Comparison of ENCODE assay signal across 9 cellular contexts in genomic region chr5:154972476-154973080, GRCh38. TPM values are rescaled to one million over a fixed set of nuclear protein-coding genes. Genes with fewer than 3 reads are reported as not detected.
A peak's percentile ranks its signal among the peaks of the same experiment; 100 is the strongest.
DNase-seq lines count a peak whose midpoint lies in the region; ATAC-seq, FAIRE-seq and TF ChIP-seq lines count a peak whose summit lies in the region.
"Had no signal": no experiment of that assay in that cellular context is flagged by ENCODE, and none has a peak within 500 bp of the region (broad histone marks: within the 10 kb centered on the region; RNA-seq: fewer than 3 reads in every experiment).

No MANE protein-coding gene starts in this region.

- TF ChIP-seq POLR2A in A549 (IDR thresholded peaks at IDR 0.05; ENCODE audit: low read length): no peak

- peak; percentile 32 for FAIRE-seq in A549 (lab: Jason Lieb, UNC)
- FAIRE-seq: colon had no signal

- peaks cover 3% of the 10 kb centered on the region for H3K4me1 Mint-ChIP-seq in chondrocyte (ENCODE audit: low read depth)
- no peaks in the 10 kb centered on the region for H3K4me1 Mint-ChIP-seq in activated T-helper 17 cell treated with anti-CD3 and anti-CD28 coated beads, Interleukin-2, amount 50 U/mL, for 72 hours

- peaks cover 3% of the 10 kb centered on the region for H3K36me3 Mint-ChIP-seq in chondrocyte (ENCODE audit: low read depth)
- peaks cover 27% of the 10 kb centered on the region for H3K36me3 Mint-ChIP-seq in activated T-helper 17 cell treated with anti-CD3 and anti-CD28 coated beads, Interleukin-2, amount 50 U/mL, for 72 hours (ENCODE audit: low read depth)

- H3K9me3 Mint-ChIP-seq in chondrocyte (ENCODE audit: low read depth): no peaks in the 10 kb centered on the region
- H3K9me3 Mint-ChIP-seq in activated T-helper 17 cell treated with anti-CD3 and anti-CD28 coated beads, Interleukin-2, amount 50 U/mL, for 72 hours: no peaks in the 10 kb centered on the region

- POLR2A ChIA-PET in A549 (lab: Yijun Ruan, JAX): no interaction called here

- CTCF ChIA-PET in A549 (lab: Yijun Ruan, JAX): interaction anchor here (0.6 to 4.0 kb wide), 27 partner anchors 11 to 1852 kb away, joined by 3 to 27 read pairs (median 3); no protein-coding TSS in a partner anchor

- intact Hi-C loops in lower lobe of right lung (cut with DNase I): no loop called here

- TF ChIP-seq CTCF in A549 (IDR thresholded peaks at IDR 0.05): peak; percentile 72
- TF ChIP-seq CTCF in GM12875 (IDR thresholded peaks at IDR 0.05; ENCODE audit: borderline replicate concordance, insufficient read depth, low read depth, low read length): peak; percentile 53
- peak; percentile 83 for TF ChIP-seq CTCF in chondrocyte (IDR thresholded peaks at IDR 0.05)
- peak; percentile 53 for TF ChIP-seq CTCF in lower lobe of right lung (IDR thresholded peaks at IDR 0.05)

- H3K27me3 ChIP-seq in lower lobe of right lung (ENCODE audit: low read depth): no peaks in the 10 kb centered on the region
- H3K27me3 ChIP-seq in effector memory CD4-positive, alpha-beta T cell (replicated peaks; ENCODE audit: control insufficient read depth, insufficient read depth, low read length, poor library complexity, severe bottlenecking): no peaks in the 10 kb centered on the region

- H3K27ac ChIP-seq in A549 (no peak overlapping the region), lower lobe of right lung (no peak overlapping the region)
- no peak overlapping the region for H3K27ac ChIP-seq in effector memory CD4-positive, alpha-beta T cell (ENCODE audit: insufficient read depth, low read length, poor library complexity, severe bottlenecking)

- H3K4me3 ChIP-seq in A549 (no peak overlapping the region), GM12875 (ENCODE audit: low read depth, low read length) (no peak overlapping the region), lower lobe of right lung (no peak overlapping the region)
- no peak overlapping the region for H3K4me3 ChIP-seq in effector memory CD4-positive, alpha-beta T cell (ENCODE audit: insufficient read depth, low read depth, low read length, poor library complexity, severe bottlenecking)

- H3K4me1 ChIP-seq in A549 (peaks cover 5% of the 10 kb centered on the region; the same call in 2 of the 3 replicates), lower lobe of right lung (no peaks in the 10 kb centered on the region)
- H3K4me1 ChIP-seq in effector memory CD4-positive, alpha-beta T cell (ENCODE audit: control insufficient read depth, insufficient read depth, low read length, poor library complexity, severe bottlenecking): no peaks in the 10 kb centered on the region

- peak; percentile 85 to 88 for ATAC-seq in A549
- ATAC-seq in lower lobe of right lung: no peak
- no peak for ATAC-seq in HG02763 (IDR thresholded peaks at IDR 0.05; ENCODE audit: unreplicated experiment)
- ATAC-seq in activated T-helper 17 cell treated with anti-CD3 and anti-CD28 coated beads, Interleukin-2, amount 50 U/mL, for 72 hours (replicated peaks): no peak

- DNase-seq in A549 (ENCODE audit: low read depth in 1 of 2, low spot score in 1 of 2): peak; percentile 44 to 55
- peak; percentile 86 for DNase-seq in NCI-H69 (lab: John Stamatoyannopoulos, UW)
- DNase-seq in chondrocyte (ENCODE audit: low spot score): no peak
- no peak for DNase-seq in lower lobe of right lung
- DNase-seq in effector memory CD4-positive, alpha-beta T cell: no peak

- TF ChIP-seq EP300 in A549 (IDR thresholded peaks at IDR 0.05): no peak

- peaks cover 11% of the 10 kb centered on the region for H3K36me3 ChIP-seq in lower lobe of right lung
- H3K36me3 ChIP-seq in effector memory CD4-positive, alpha-beta T cell (ENCODE audit: control insufficient read depth, insufficient read depth, low read length): peaks cover 7% of the 10 kb centered on the region

- 67% methylated on average over 2 of the region's 2 CpGs for WGBS in A549 (ENCODE audit: missing lambda C conversion rate)

- H3K27me3 Mint-ChIP-seq in chondrocyte (ENCODE audit: low read depth): no peaks in the 10 kb centered on the region
- H3K27me3 Mint-ChIP-seq in activated T-helper 17 cell treated with anti-CD3 and anti-CD28 coated beads, Interleukin-2, amount 50 U/mL, for 72 hours: no peaks in the 10 kb centered on the region

- TF ChIP-seq RAD21 in A549 (conservative IDR thresholded peaks at IDR 0.05 in 1 of 2, IDR thresholded peaks at IDR 0.05 in 1 of 2): peak; percentile 77 to 84

- H3K27ac Mint-ChIP-seq in chondrocyte (ENCODE audit: unreplicated experiment): no peak overlapping the region
- H3K27ac Mint-ChIP-seq in activated T-helper 17 cell treated with anti-CD3 and anti-CD28 coated beads, Interleukin-2, amount 50 U/mL, for 72 hours: no peak overlapping the region

- no peaks in the 10 kb centered on the region for H3K9me3 ChIP-seq in A549
- H3K9me3 ChIP-seq in lower lobe of right lung: no peaks in the 10 kb centered on the region
- no peaks in the 10 kb centered on the region for H3K9me3 ChIP-seq in effector memory CD4-positive, alpha-beta T cell (ENCODE audit: control insufficient read depth, low read length)

- H3K4me2 ChIP-seq in A549: no peak overlapping the region

- no peak overlapping the region for H3K4me3 Mint-ChIP-seq in chondrocyte (ENCODE audit: unreplicated experiment)
- no peak overlapping the region for H3K4me3 Mint-ChIP-seq in activated T-helper 17 cell treated with anti-CD3 and anti-CD28 coated beads, Interleukin-2, amount 50 U/mL, for 72 hours

TF ChIP-seq in A549, 52 proteins besides CTCF, POLR2A, EP300 and RAD21:
- TF ChIP-seq SMC3 (IDR thresholded peaks at IDR 0.05) (peak; percentile 67), NPAS2 (CRISPR knock-in tag; IDR thresholded peaks at IDR 0.05; ENCODE audit: borderline replicate concordance) (no peak), KDM5A (IDR thresholded peaks at IDR 0.05) (no peak), ELK1 (IDR thresholded peaks at IDR 0.05; ENCODE audit: low read depth, low read length) (no peak)

RNA-seq across cellular contexts. Expression of gene MRPL22, which starts 31.7 kb away (rescaled TPM):
- polyA plus RNA-seq in A549 (2011; rRNA removed) (67.9 and 91.0 TPM in 2 replicates), A549 (2017; fragmentation: RNase III; extraction: RNeasy Plus Mini Kit Qiagen cat#74134 plus additional on column Dnase treatment) (56.3 to 60.2 TPM (median 59.9 TPM) in 3 replicates)
- 79.1 and 79.7 TPM in 2 replicates for polyA plus RNA-seq in A549 (2012; cell fraction: cytosol; rRNA removed)
- 23.4 and 40.1 TPM in 2 replicates for polyA plus RNA-seq in A549 (2012; cell fraction: nucleus; rRNA removed)
- polyA minus RNA-seq in A549 (2011; rRNA and poly(A)+ RNA removed): 28.1 and 35.7 TPM in 2 replicates
- total RNA-seq in chondrocyte (34.6 to 41.5 TPM (median 38.2 TPM) in 3 replicates), lower lobe of right lung (31.2 TPM)
- 10 to 100 TPM; 66.4 to 92.0 TPM for total RNA-seq in activated T-helper 17 cell treated with anti-CD3 and anti-CD28 coated beads, Interleukin-2, amount 50 U/mL, for 72 hours

RNA-seq across cellular contexts. Expression of gene GEMIN5, which starts 34.6 kb away (rescaled TPM):
- polyA plus RNA-seq in A549 (2011; rRNA removed): 22.6 and 25.2 TPM in 2 replicates
- polyA plus RNA-seq in A549 (2012; cell fraction: cytosol; rRNA removed): 8.5 and 10.3 TPM in 2 replicates
- 11.9 and 12.8 TPM in 2 replicates for polyA plus RNA-seq in A549 (2012; cell fraction: nucleus; rRNA removed)
- polyA plus RNA-seq in A549 (2017; fragmentation: RNase III; extraction: RNeasy Plus Mini Kit Qiagen cat#74134 plus additional on column Dnase treatment): 19.6 to 23.1 TPM (median 20.2 TPM) in 3 replicates
- 35.5 and 37.6 TPM in 2 replicates for polyA minus RNA-seq in A549 (2011; rRNA and poly(A)+ RNA removed)
- total RNA-seq in chondrocyte: 12.2 to 19.2 TPM (median 12.5 TPM) in 3 replicates
- total RNA-seq in lower lobe of right lung: 13.4 TPM
- total RNA-seq in activated T-helper 17 cell treated with anti-CD3 and anti-CD28 coated beads, Interleukin-2, amount 50 U/mL, for 72 hours: 10 to 100 TPM; 27.6 to 37.3 TPM

RNA-seq across cellular contexts. Expression of gene KIF4B, which starts 41.0 kb away (rescaled TPM):
- polyA plus RNA-seq in A549 (2011; rRNA removed) (0.07 and 0.13 TPM in 2 replicates), A549 (2017; fragmentation: RNase III; extraction: RNeasy Plus Mini Kit Qiagen cat#74134 plus additional on column Dnase treatment) (0.05 to 0.11 TPM (median 0.10 TPM) in 3 replicates)
- not detected in 2 replicates for polyA plus RNA-seq in A549 (2012; cell fraction: cytosol; rRNA removed)
- 0.01 TPM in 1 of 2 replicates, not detected in the other for polyA plus RNA-seq in A549 (2012; cell fraction: nucleus; rRNA removed)
- 0.04 and 0.10 TPM in 2 replicates for polyA minus RNA-seq in A549 (2011; rRNA and poly(A)+ RNA removed)
- total RNA-seq in chondrocyte (0.07 TPM in 1 of 3 replicates, not detected in the others), lower lobe of right lung (not detected)
- under 1 TPM in 1 of 2 donors, not detected in 1; 0.32 TPM for total RNA-seq in activated T-helper 17 cell treated with anti-CD3 and anti-CD28 coated beads, Interleukin-2, amount 50 U/mL, for 72 hours

Comparison
In these comparisons a context has a peak if more than half of its experiments do, and no peak if none do; other contexts are left out.
1. ATAC-seq: peak in A549 (2 of 2); none in lower lobe of right lung (0 of 2), HG02763 (single experiment) and activated T-helper 17 cell treated with anti-CD3 and anti-CD28 coated beads, Interleukin-2, amount 50 U/mL, for 72 hours (single experiment).
2. DNase-seq: peak in A549 (2 of 2) and NCI-H69 (single experiment); none in chondrocyte (single experiment), lower lobe of right lung (single experiment) and effector memory CD4-positive, alpha-beta T cell (0 of 3).
3. Peak in every context shown above with its lines, with median percentiles within 50 percentile points of each other: CTCF ChIP-seq.